ENCODE assay signal across 12 cellular contexts in genomic region chr6:38701551-38701950, GRCh38. TPM values are rescaled to one million over a fixed set of nuclear protein-coding genes. Genes with fewer than 3 reads are reported as not detected.
DNase-seq lines count a peak whose midpoint lies in the region; ATAC-seq and TF ChIP-seq lines count a peak whose summit lies in the region.
"Had no signal": no experiment of that assay in that cellular context is flagged by ENCODE, and none has a peak within 500 bp of the region (broad histone marks: within the 10 kb centered on the region; RNA-seq: fewer than 3 reads in every experiment).

No MANE protein-coding gene starts in this region.

- H3K36me3 Mint-ChIP-seq in GM23338 (ENCODE audit: low read depth): peaks cover 33% of the 10 kb centered on the region
- H3K36me3 Mint-ChIP-seq in activated CD4-positive, alpha-beta memory T cell treated with anti-CD3 and anti-CD28 coated beads, Interleukin-2, amount 10 ng/mL, durations not matched to agents 7 days and 5 days (ENCODE audit: low read depth): peaks cover 52% of the 10 kb centered on the region

- H3K9me3 ChIP-seq in A673 (ENCODE audit: low read depth, low read length, poor library complexity, severe bottlenecking) (peaks cover 18% of the 10 kb centered on the region), iPS-18a (ENCODE audit: control insufficient read depth, low read depth, low read length) (no peaks in the 10 kb centered on the region), SJCRH30 (replicated peaks) (peaks cover 3% of the 10 kb centered on the region; the same call in 1 of the 2 replicates)

- H3K9me3 Mint-ChIP-seq in GM23338: peaks cover 11% of the 10 kb centered on the region
- peaks cover 14% of the 10 kb centered on the region for H3K9me3 Mint-ChIP-seq in activated CD4-positive, alpha-beta memory T cell treated with anti-CD3 and anti-CD28 coated beads, Interleukin-2, amount 10 ng/mL, durations not matched to agents 7 days and 5 days

- H3K27ac ChIP-seq in A673 (ENCODE audit: low read depth, low read length, poor library complexity, severe bottlenecking): no peak overlapping the region
- H3K27ac ChIP-seq in GM23338 (ENCODE audit: low read depth): no peak overlapping the region
- no peak overlapping the region for H3K27ac ChIP-seq in iPS-18a (ENCODE audit: low read length)
- no peak overlapping the region for H3K27ac ChIP-seq in SJCRH30

- no peaks in the 10 kb centered on the region for H3K27me3 ChIP-seq in A673 (replicated peaks; ENCODE audit: insufficient read depth, low read depth, low read length, poor library complexity)
- H3K27me3 ChIP-seq in GM23338 (ENCODE audit: insufficient read depth): no peaks in the 10 kb centered on the region
- no peaks in the 10 kb centered on the region for H3K27me3 ChIP-seq in iPS-18a (ENCODE audit: control insufficient read depth, insufficient read depth, low read length)
- no peaks in the 10 kb centered on the region for H3K27me3 ChIP-seq in SJCRH30

- H3F3A ChIP-seq in GM23338 (replicated peaks; ENCODE audit: low read depth): no peaks in the 10 kb centered on the region

- peak overlapping the region; percentile 44 for H3K4me2 ChIP-seq in GM23338

- H3K4me1 Mint-ChIP-seq in GM23338: peaks cover 2% of the 10 kb centered on the region; the same call in 1 of the 3 replicates
- H3K4me1 Mint-ChIP-seq in activated CD4-positive, alpha-beta memory T cell treated with anti-CD3 and anti-CD28 coated beads, Interleukin-2, amount 10 ng/mL, durations not matched to agents 7 days and 5 days: peaks cover 61% of the 10 kb centered on the region

- intact Hi-C loops in A673 (cut with micrococcal nuclease; ENCODE audit: unreplicated experiment): no loop called here

- BruUV-seq in A673 (replicated peaks; lab: Mats Ljungman, UMichigan): no TSS peak

- no peak for TF ChIP-seq CTCF in A673 (conservative IDR thresholded peaks at IDR 0.05; ENCODE audit: low read depth, low read length)
- no peak for TF ChIP-seq CTCF in GM23338 (conservative IDR thresholded peaks at IDR 0.05; ENCODE audit: low read depth in 2 of 2)

- POLR2A ChIA-PET in A673 (lab: Charles Lee; ENCODE audit: low non-redundant PET): no interaction called here
- POLR2A ChIA-PET in activated CD4-positive, alpha-beta memory T cell treated with anti-CD3 and anti-CD28 coated beads, Interleukin-2, amount 10 ng/mL, durations not matched to agents 7 days and 5 days (lab: Charles Lee): interaction anchor here (0.7 to 6.1 kb wide), 3 partner anchors 13 to 883 kb away, joined by 3 to 80 read pairs (median 4); partner anchors contain the start of gene DNAH8

- H4K20me1 ChIP-seq in GM23338 (replicated peaks; ENCODE audit: insufficient read depth): peaks cover 36% of the 10 kb centered on the region

- H3K9ac ChIP-seq in iPS-18a (ENCODE audit: low read length): no peak overlapping the region

- H3K4me3 ChIP-seq in A673 (ENCODE audit: low read depth, low read length, poor library complexity, severe bottlenecking) (peak overlapping the region; percentile 63), GM23338 (peak overlapping the region; percentile 76), iPS-18a (ENCODE audit: low read length) (peak overlapping the region; percentile 25), SJCRH30 (no peak overlapping the region)

- H3K27me3 Mint-ChIP-seq in GM23338 (ENCODE audit: insufficient read depth, low read depth, poor library complexity): peaks cover 9% of the 10 kb centered on the region
- H3K27me3 Mint-ChIP-seq in activated CD4-positive, alpha-beta memory T cell treated with anti-CD3 and anti-CD28 coated beads, Interleukin-2, amount 10 ng/mL, durations not matched to agents 7 days and 5 days: no peaks in the 10 kb centered on the region

- H3K4me3 Mint-ChIP-seq in GM23338: peak overlapping the region; percentile 88; the same call in 2 of the 3 replicates
- peak overlapping the region; percentile 17 for H3K4me3 Mint-ChIP-seq in activated CD4-positive, alpha-beta memory T cell treated with anti-CD3 and anti-CD28 coated beads, Interleukin-2, amount 10 ng/mL, durations not matched to agents 7 days and 5 days

- H3K4me1 ChIP-seq in A673 (ENCODE audit: insufficient read depth, low read length, poor library complexity, severe bottlenecking): no peaks in the 10 kb centered on the region
- no peaks in the 10 kb centered on the region for H3K4me1 ChIP-seq in GM23338 (ENCODE audit: insufficient read depth)
- H3K4me1 ChIP-seq in iPS-18a (ENCODE audit: control insufficient read depth, low read depth, low read length): no peaks in the 10 kb centered on the region
- H3K4me1 ChIP-seq in SJCRH30: no peaks in the 10 kb centered on the region

- ATAC-seq in GM23338 (no peak), GM21825 (IDR thresholded peaks at IDR 0.05; ENCODE audit: unreplicated experiment) (no peak)

- CTCF ChIA-PET in A673 (lab: Charles Lee): no interaction called here
- CTCF ChIA-PET in activated CD4-positive, alpha-beta memory T cell treated with anti-CD3 and anti-CD28 coated beads, Interleukin-2, amount 10 ng/mL, durations not matched to agents 7 days and 5 days (lab: Charles Lee): interaction anchor here (2.4 kb wide), 1 partner anchor 12 kb away, joined by 19 read pairs; the partner anchor contains the start of gene DNAH8

- no peak overlapping the region for H2AFZ ChIP-seq in GM23338

- no peaks in the 10 kb centered on the region for H3K9me2 ChIP-seq in GM23338 (ENCODE audit: insufficient read depth)

- DNase-seq in A673 (ENCODE audit: low spot score) (no peak), GM23338 (ENCODE audit: low spot score) (no peak), C1 segment of cervical spinal cord (lab: John Stamatoyannopoulos, UW) (no peak), T-helper 9 cell (no peak), SJCRH30 (no peak)
- no peak for DNase-seq in activated CD4-positive, alpha-beta memory T cell treated with anti-CD3 and anti-CD28 coated beads, Interleukin-2, amount 10 ng/mL, durations not matched to agents 7 days and 5 days
- DNase-seq: foreskin fibroblast, NCI-H2171, SHP77 had no signal

- no peak overlapping the region for H3K27ac Mint-ChIP-seq in GM23338
- no peak overlapping the region for H3K27ac Mint-ChIP-seq in activated CD4-positive, alpha-beta memory T cell treated with anti-CD3 and anti-CD28 coated beads, Interleukin-2, amount 10 ng/mL, durations not matched to agents 7 days and 5 days

- peaks cover 18% of the 10 kb centered on the region for H3K36me3 ChIP-seq in A673 (ENCODE audit: insufficient read depth, low read length, poor library complexity, severe bottlenecking)
- no peaks in the 10 kb centered on the region for H3K36me3 ChIP-seq in GM23338 (ENCODE audit: insufficient read depth)
- no peaks in the 10 kb centered on the region for H3K36me3 ChIP-seq in iPS-18a (ENCODE audit: control insufficient read depth, low read depth, low read length)
- H3K36me3 ChIP-seq in SJCRH30: peaks cover 30% of the 10 kb centered on the region

- H3K79me2 ChIP-seq in GM23338 (replicated peaks; ENCODE audit: insufficient read depth): peaks cover 61% of the 10 kb centered on the region

TF ChIP-seq in GM23338, 12 proteins besides CTCF, POLR2A, EP300 and RAD21 (continues in another document):
- TF ChIP-seq EZH2phosphoT487 (IDR thresholded peaks at IDR 0.05; ENCODE audit: unreplicated experiment) (no peak), ZNF114 (CRISPR knock-in tag; IDR thresholded peaks at IDR 0.05) (no peak), POLR2AphosphoS5 (IDR thresholded peaks at IDR 0.05; ENCODE audit: low read depth) (no peak), NANOG (IDR thresholded peaks at IDR 0.05; ENCODE audit: borderline replicate concordance) (no peak)

RNA-seq across cellular contexts. Expression of gene GLO1, which starts 1.4 kb away (rescaled TPM):
- 183 and 188 TPM in 2 replicates for total RNA-seq in A673 (2021)
- 273 and 281 TPM in 2 replicates for total RNA-seq in GM23338 (2014; rRNA removed; shearing (Covaris generic))
- 224 and 273 TPM in 2 replicates for polyA plus RNA-seq in GM23338 (2016; fragmentation: Nextera tagmentation; extraction: Ambion mirVana)
- 100 to 1,000 TPM; 105 to 110 TPM for total RNA-seq in activated CD4-positive, alpha-beta memory T cell treated with anti-CD3 and anti-CD28 coated beads, Interleukin-2, amount 10 ng/mL, durations not matched to agents 7 days and 5 days
- total RNA-seq in SJCRH30 (2014; rRNA removed; shearing (Covaris generic)): 453 and 485 TPM in 2 replicates

RNA-seq across cellular contexts. Expression of gene DNAH8, which starts 13.6 kb away (rescaled TPM):
- total RNA-seq in A673 (2021): not detected in 2 replicates
- total RNA-seq in GM23338 (2014; rRNA removed; shearing (Covaris generic)): not detected in 2 replicates
- 0.02 TPM in 1 of 2 replicates, not detected in the other for polyA plus RNA-seq in GM23338 (2016; fragmentation: Nextera tagmentation; extraction: Ambion mirVana)
- total RNA-seq in activated CD4-positive, alpha-beta memory T cell treated with anti-CD3 and anti-CD28 coated beads, Interleukin-2, amount 10 ng/mL, durations not matched to agents 7 days and 5 days: under 1 TPM; 0.03 to 0.05 TPM
- under 0.01 and 0.03 TPM in 2 replicates for total RNA-seq in SJCRH30 (2014; rRNA removed; shearing (Covaris generic))
- total RNA-seq: IMR-90 had no signal
- polyA plus RNA-seq: IMR-90 had no signal
